1 cellular context compared by ENCODE assay signal in genomic region chr6:39530201-39530759, GRCh38.
TF ChIP-seq lines count a peak whose summit lies in the region.

No MANE protein-coding gene starts in this region.

TF ChIP-seq in GM23338, 12 proteins besides CTCF, POLR2A, EP300 and RAD21 (continued from another document):
- TF ChIP-seq ZNF462 (CRISPR knock-in tag; IDR thresholded peaks at IDR 0.05) (no peak), EZH2 (IDR thresholded peaks at IDR 0.05; ENCODE audit: low read depth, unreplicated experiment) (no peak), POLR2AphosphoS5 (IDR thresholded peaks at IDR 0.05; ENCODE audit: low read depth) (no peak)
